ENCODE assay signal across 12 cellular contexts in the genomic region with DNA sequence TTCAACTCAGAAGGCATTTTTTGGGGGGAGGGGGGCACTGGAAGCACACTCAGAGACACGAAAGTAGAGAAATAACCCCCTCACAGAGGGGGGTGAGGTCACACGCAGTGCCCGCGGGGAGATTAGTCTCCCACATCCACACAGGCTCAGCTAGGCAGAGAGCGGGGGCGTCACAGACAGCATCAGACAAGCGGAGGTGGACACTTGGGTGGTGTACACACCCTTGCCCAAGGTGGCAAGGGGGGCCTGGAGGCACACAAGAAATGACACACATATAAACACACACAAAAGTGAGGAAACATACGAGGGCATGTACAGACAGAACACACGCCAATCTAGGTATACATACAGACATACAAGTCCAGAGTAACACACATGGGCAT. TPM values are rescaled to one million over a fixed set of nuclear protein-coding genes. Genes with fewer than 3 reads are reported as not detected.
DNase-seq lines count a peak whose midpoint lies in the region; ATAC-seq and TF ChIP-seq lines count a peak whose summit lies in the region.
"Had no signal": no experiment of that assay in that cellular context is flagged by ENCODE, and none has a peak within 500 bp of the region (broad histone marks: within the 10 kb centered on the region; RNA-seq: fewer than 3 reads in every experiment).

No MANE protein-coding gene starts in this region.

- no peaks in the 10 kb centered on the region for H3K27me3 Mint-ChIP-seq in activated CD4-positive, alpha-beta T cell treated with anti-CD3 and anti-CD28 coated beads for 36 hours
- peaks cover 6 to 50% of the 10 kb centered on the region in 2 donors for H3K27me3 Mint-ChIP-seq in effector memory CD8-positive, alpha-beta T cell
- H3K27me3 Mint-ChIP-seq in neural progenitor cell (ENCODE audit: insufficient read depth, low read depth) = peaks cover 32% of the 10 kb centered on the region

- TF ChIP-seq CTCF in HEK293 (tag by site-specific recombination; IDR thresholded peaks at IDR 0.05) (no peak), neural progenitor cell (IDR thresholded peaks at IDR 0.05) (no peak)

- intact Hi-C loops in activated CD4-positive, alpha-beta T cell treated with anti-CD3 and anti-CD28 coated beads for 36 hours (cut with DNase I, micrococcal nuclease) = loop anchor here (1.0 to 5.0 kb wide), 2 partner anchors 38 to 59 kb away; a partner anchor contains a TSS

- peaks cover 13% of the 10 kb centered on the region for H3K4me1 Mint-ChIP-seq in activated CD4-positive, alpha-beta T cell treated with anti-CD3 and anti-CD28 coated beads for 36 hours
- peaks cover 5 to 10% of the 10 kb centered on the region in 2 donors for H3K4me1 Mint-ChIP-seq in effector memory CD8-positive, alpha-beta T cell (ENCODE audit: low read depth in 2 of 2)
- peaks cover 3% of the 10 kb centered on the region for H3K4me1 Mint-ChIP-seq in neural progenitor cell

- peak overlapping the region; percentile 49 for H3K4me2 ChIP-seq in neural progenitor cell

- no peaks in the 10 kb centered on the region for H3K36me3 ChIP-seq in HEK293 (ENCODE audit: control insufficient read depth in 2 of 2, insufficient read depth in 1 of 2, low read length in 2 of 2)
- H3K36me3 ChIP-seq in neural progenitor cell = no peaks in the 10 kb centered on the region
- H3K36me3 ChIP-seq: tibial artery had no signal

- H3K27ac Mint-ChIP-seq in activated CD4-positive, alpha-beta T cell treated with anti-CD3 and anti-CD28 coated beads for 36 hours = no peak overlapping the region
- no peak overlapping the region for H3K27ac Mint-ChIP-seq in effector memory CD8-positive, alpha-beta T cell
- H3K27ac Mint-ChIP-seq in neural progenitor cell = no peak overlapping the region
- H3K27ac Mint-ChIP-seq: CD8-positive, alpha-beta T cell had no signal

- no peaks in the 10 kb centered on the region for H3K9me3 Mint-ChIP-seq in activated CD4-positive, alpha-beta T cell treated with anti-CD3 and anti-CD28 coated beads for 36 hours (ENCODE audit: low read depth)
- H3K9me3 Mint-ChIP-seq in effector memory CD8-positive, alpha-beta T cell = no peaks in the 10 kb centered on the region
- peaks cover 20% of the 10 kb centered on the region for H3K9me3 Mint-ChIP-seq in neural progenitor cell
- H3K9me3 Mint-ChIP-seq: CD8-positive, alpha-beta T cell had no signal

- no peaks in the 10 kb centered on the region for H3K79me2 ChIP-seq in neural progenitor cell (ENCODE audit: low read depth)

- no peak overlapping the region for H3K9ac ChIP-seq in neural progenitor cell

- ATAC-seq in activated CD4-positive, alpha-beta T cell treated with anti-CD3 and anti-CD28 coated beads for 36 hours = no peak
- no peak for ATAC-seq in effector memory CD8-positive, alpha-beta T cell (replicated peaks)
- no peak for ATAC-seq in HG02759 (IDR thresholded peaks at IDR 0.05; ENCODE audit: unreplicated experiment)

- H2AFZ ChIP-seq in neural progenitor cell (replicated peaks) = no peak overlapping the region

- H3K4me1 ChIP-seq in HEK293 (ENCODE audit: control insufficient read depth, insufficient read depth, low read length) = no peaks in the 10 kb centered on the region
- no peaks in the 10 kb centered on the region for H3K4me1 ChIP-seq in neural progenitor cell

- POLR2A ChIA-PET in activated CD4-positive, alpha-beta T cell treated with anti-CD3 and anti-CD28 coated beads for 36 hours (lab: Charles Lee) = no interaction called here
- POLR2A ChIA-PET in HEK293 (lab: Yijun Ruan, JAX) = interaction anchor here (0.5 kb wide), 1 partner anchor 61 kb away, joined by 5 read pairs; no protein-coding TSS in a partner anchor

- CTCF ChIA-PET in activated CD4-positive, alpha-beta T cell treated with anti-CD3 and anti-CD28 coated beads for 36 hours (lab: Charles Lee) = no interaction called here
- CTCF ChIA-PET in HEK293 (lab: Yijun Ruan, JAX) = no interaction called here

- H3K4me3 ChIP-seq in HEK293 (ENCODE audit: low read depth, low read length) (no peak overlapping the region), neural progenitor cell (no peak overlapping the region)

- H3K9me3 ChIP-seq in HEK293 (ENCODE audit: control insufficient read depth, insufficient read depth, low read depth, low read length) (no peaks in the 10 kb centered on the region), neural progenitor cell (ENCODE audit: low read depth) (no peaks in the 10 kb centered on the region)
- H3K9me3 ChIP-seq: tibial artery had no signal

- H3F3A ChIP-seq in neural progenitor cell (ENCODE audit: low read depth) = no peaks in the 10 kb centered on the region

- H3K27me3 ChIP-seq in neural progenitor cell = peaks cover 7% of the 10 kb centered on the region

- H4K20me1 ChIP-seq in neural progenitor cell (ENCODE audit: low read depth) = no peaks in the 10 kb centered on the region

- no peaks in the 10 kb centered on the region for H3K36me3 Mint-ChIP-seq in activated CD4-positive, alpha-beta T cell treated with anti-CD3 and anti-CD28 coated beads for 36 hours (ENCODE audit: low read depth)
- H3K36me3 Mint-ChIP-seq in effector memory CD8-positive, alpha-beta T cell (ENCODE audit: insufficient read depth) = peaks cover 6% of the 10 kb centered on the region
- H3K36me3 Mint-ChIP-seq in neural progenitor cell = no peaks in the 10 kb centered on the region
- H3K36me3 Mint-ChIP-seq: CD8-positive, alpha-beta T cell had no signal

- H3K27ac ChIP-seq in HEK293 (ENCODE audit: extremely low read depth, low read depth, low read length) = no peak overlapping the region
- no peak overlapping the region for H3K27ac ChIP-seq in neural progenitor cell
- H3K27ac ChIP-seq: tibial artery had no signal

- DNase-seq in activated CD4-positive, alpha-beta T cell treated with anti-CD3 and anti-CD28 coated beads for 36 hours = no peak
- DNase-seq in activated CD4-positive, alpha-beta T cell treated with anti-CD3 and anti-CD28 coated beads for 48 hours = no peak
- DNase-seq in effector memory CD8-positive, alpha-beta T cell = no peak
- no peak for DNase-seq in neural progenitor cell (ENCODE audit: low spot score)
- DNase-seq in A172 (ENCODE audit: low spot score) = no peak
- DNase-seq in cortex of kidney (lab: John Stamatoyannopoulos, UW) = no peak
- DNase-seq: 8988T had no signal

- peak overlapping the region; percentile 38 for H3K4me3 Mint-ChIP-seq in activated CD4-positive, alpha-beta T cell treated with anti-CD3 and anti-CD28 coated beads for 36 hours
- peak overlapping the region; percentile 10 to 12 for H3K4me3 Mint-ChIP-seq in effector memory CD8-positive, alpha-beta T cell
- H3K4me3 Mint-ChIP-seq in neural progenitor cell = peak overlapping the region; percentile 24

TF ChIP-seq in HEK293, 187 proteins besides CTCF, POLR2A, EP300 and RAD21:
- TF ChIP-seq ZNF114 (tag by site-specific recombination; IDR thresholded peaks at IDR 0.05) = no peak
- TF ChIP-seq ZFHX2 (tag by site-specific recombination; conservative IDR thresholded peaks at IDR 0.05) = peak; percentile 46; the same call in 1 of the 2 replicates
- TF ChIP-seq EGR2 (tag by site-specific recombination; IDR thresholded peaks at IDR 0.05; ENCODE audit: low read depth) = peak; percentile 61; the same call in 1 of the 2 replicates

RNA-seq across cellular contexts. Expression of a gene that starts 0.6 kb away (rescaled TPM):
- under 1 TPM; 0.82 to 0.98 TPM for total RNA-seq in activated CD4-positive, alpha-beta T cell treated with anti-CD3 and anti-CD28 coated beads for 36 hours
- 0.53 TPM in 1 of 2 replicates, not detected in the other for total RNA-seq in neural progenitor cell (ENCODE audit: low replicate concordance)
- total RNA-seq in A172 (2014; rRNA removed; shearing (Covaris generic)) = 0.38 TPM in 1 of 2 replicates, not detected in the other
- total RNA-seq: Daoy had no signal

RNA-seq across cellular contexts. Expression of a gene that starts 9.4 kb away (rescaled TPM):
- total RNA-seq in activated CD4-positive, alpha-beta T cell treated with anti-CD3 and anti-CD28 coated beads for 36 hours = 1 to 10 TPM; 2.4 to 4.7 TPM
- total RNA-seq in neural progenitor cell (ENCODE audit: low replicate concordance) = 0.06 and 0.40 TPM in 2 replicates
- total RNA-seq in A172 (2014; rRNA removed; shearing (Covaris generic)) = 0.05 and 0.43 TPM in 2 replicates

RNA-seq across cellular contexts. Expression of a gene that starts 30.1 kb away (rescaled TPM):
- 100 to 1,000 TPM in 1 of 2 experiments, 10 to 100 TPM in 1; 96.8 to 117 TPM for total RNA-seq in activated CD4-positive, alpha-beta T cell treated with anti-CD3 and anti-CD28 coated beads for 36 hours
- total RNA-seq in neural progenitor cell (ENCODE audit: low replicate concordance) = 16.6 and 28.9 TPM in 2 replicates
- 27.2 and 31.2 TPM in 2 replicates for total RNA-seq in A172 (2014; rRNA removed; shearing (Covaris generic))

RNA-seq across cellular contexts. Expression of a gene that starts 38.1 kb away (rescaled TPM):
- total RNA-seq in activated CD4-positive, alpha-beta T cell treated with anti-CD3 and anti-CD28 coated beads for 36 hours = 10 to 100 TPM; 40.3 to 48.4 TPM
- 21.6 and 40.5 TPM in 2 replicates for total RNA-seq in neural progenitor cell (ENCODE audit: low replicate concordance)
- total RNA-seq in A172 (2014; rRNA removed; shearing (Covaris generic)) = 84.0 and 89.0 TPM in 2 replicates

RNA-seq across cellular contexts. Expression of a gene that starts 38.7 kb away (rescaled TPM):
- total RNA-seq in activated CD4-positive, alpha-beta T cell treated with anti-CD3 and anti-CD28 coated beads for 36 hours = 100 to 1,000 TPM; 195 to 210 TPM
- total RNA-seq in neural progenitor cell (ENCODE audit: low replicate concordance) = 88.5 and 91.9 TPM in 2 replicates
- total RNA-seq in A172 (2014; rRNA removed; shearing (Covaris generic)) = 154 and 183 TPM in 2 replicates
